In genomic region chr3:65732060-65732933, GRCh38 we compare ENCODE assay signal across 8 cellular contexts.
DNase-seq lines count a peak whose midpoint lies in the region; FAIRE-seq and TF ChIP-seq lines count a peak whose summit lies in the region.

No MANE protein-coding gene starts in this region.

- peaks cover 3% of the 10 kb centered on the region; the same call in 1 of the 2 replicates for H4K20me1 ChIP-seq in GM23248 (ENCODE audit: insufficient read depth)

- in situ Hi-C loops in GM23248 (cut with MboI): loop anchor here (10.0 to 25.0 kb wide), 2 partner anchors 307 to 1195 kb away; no protein-coding TSS in a partner anchor

- peak; percentile 89 for FAIRE-seq in A204.1 (lab: Jason Lieb, UNC)

- WGBS in GM23248 (ENCODE audit: low coverage in 1 of 2, low lambda C conversion rate in 2 of 2, missing lambda C conversion rate in 2 of 2), 2 experiments: 33 to 37% methylated on average over 6 of the region's 6 CpGs

- H3K36me3 ChIP-seq in GM23248 (ENCODE audit: low read depth): no peaks in the 10 kb centered on the region

- H3F3A ChIP-seq in GM23248 (ENCODE audit: insufficient read depth): peaks cover 18% of the 10 kb centered on the region; the same call in 1 of the 2 replicates

- H3K27ac ChIP-seq in GM23248 (no peak overlapping the region), RWPE1 (no peak overlapping the region)

- H3K27me3 ChIP-seq in GM23248 (replicated peaks; ENCODE audit: insufficient read depth): no peaks in the 10 kb centered on the region

- H3K4me1 ChIP-seq in GM23248 (ENCODE audit: insufficient read depth): peaks cover 19% of the 10 kb centered on the region

- TF ChIP-seq CTCF in RWPE1 (conservative IDR thresholded peaks at IDR 0.05; ENCODE audit: low read depth) (peak; percentile 86), epithelial cell of proximal tubule (conservative IDR thresholded peaks at IDR 0.05; ENCODE audit: low read depth, low read length) (peak; percentile 89)

- H3K9me3 ChIP-seq in GM23248 (ENCODE audit: low read depth): no peaks in the 10 kb centered on the region

- DNase-seq in GM03348 (ENCODE audit: low spot score): peak; percentile 85
- DNase-seq in GM23248: peak; percentile 84
- DNase-seq in HuH-7.5 (ENCODE audit: low spot score): peak; percentile 18
- peak; percentile 55 for DNase-seq in RWPE1 (ENCODE audit: low spot score)
- peak; percentile 18 for DNase-seq in epithelial cell of proximal tubule (ENCODE audit: low read depth)
- peak; percentile 83 for DNase-seq in myocyte (ENCODE audit: low read depth)
- no peak for DNase-seq in stimulated activated CD8-positive, alpha-beta memory T cell treated with anti-CD3 and anti-CD28 coated beads, Interleukin-4, amount 100 ng/mL, for 48 hours

- no peaks in the 10 kb centered on the region for H3K9me2 ChIP-seq in GM23248 (ENCODE audit: insufficient read depth)

- peak overlapping the region; percentile 25; the same call in 1 of the 2 replicates for H2AFZ ChIP-seq in GM23248

- CTCF ChIA-PET in RWPE1 (lab: Yijun Ruan, JAX): interaction anchor here (0.5 to 1.0 kb wide), 6 partner anchors 27 to 1199 kb away, joined by 3 to 4 read pairs (median 3); no protein-coding TSS in a partner anchor

- H3K9ac ChIP-seq in GM23248: no peak overlapping the region

- H3K4me2 ChIP-seq in GM23248 (ENCODE audit: unreplicated experiment): peak overlapping the region; percentile 13

- POLR2A ChIA-PET in RWPE1 (lab: Yijun Ruan, JAX; ENCODE audit: low non-redundant PET): no interaction called here

- H3K79me2 ChIP-seq in GM23248 (ENCODE audit: insufficient read depth): peaks cover 33% of the 10 kb centered on the region

- H3K4me3 ChIP-seq in GM23248 (0 out of 2 replicates have a peak overlapping the region, but pooled peaks have one; percentile 15), epithelial cell of proximal tubule (ENCODE audit: low read depth, low read length) (no peak overlapping the region)
